ENCODE assay signal across 24 cellular contexts in the genomic region with DNA sequence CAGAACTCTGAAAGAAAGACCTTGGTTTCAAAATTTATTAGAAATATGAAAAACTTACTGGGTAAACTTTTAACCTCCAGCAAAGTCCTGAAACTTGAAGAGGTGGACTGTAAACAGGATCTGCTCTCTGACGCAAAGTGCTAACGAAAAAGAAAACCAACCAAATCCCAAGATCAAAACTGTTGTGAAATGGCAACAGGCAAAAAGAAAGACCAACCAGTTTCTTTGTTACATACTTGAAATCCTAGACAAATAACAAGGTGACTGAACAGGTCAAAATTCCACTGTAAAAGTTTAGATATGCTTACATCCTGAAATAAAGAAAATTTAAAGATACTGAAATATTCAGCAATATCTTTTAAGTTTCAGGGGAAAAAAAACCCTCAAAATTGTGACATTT. TPM values are rescaled to one million over a fixed set of nuclear protein-coding genes. Genes with fewer than 3 reads are reported as not detected.
A peak's percentile ranks its signal among the peaks of the same experiment; 100 is the strongest.
DNase-seq lines count a peak whose midpoint lies in the region; ATAC-seq, FAIRE-seq and TF ChIP-seq lines count a peak whose summit lies in the region.
"Had no signal": no experiment of that assay in that cellular context is flagged by ENCODE, and none has a peak within 500 bp of the region (broad histone marks: within the 10 kb centered on the region; RNA-seq: fewer than 3 reads in every experiment).

No MANE protein-coding gene starts in this region.

- H3K27me3 Mint-ChIP-seq in activated T-helper 17 cell treated with anti-CD3 and anti-CD28 coated beads, Interleukin-2, amount 50 U/mL, for 72 hours: no peaks in the 10 kb centered on the region
- H3K27me3 Mint-ChIP-seq: CD4-positive, alpha-beta T cell; CD8-positive, alpha-beta memory T cell had no signal

- H3K36me3 Mint-ChIP-seq in activated T-helper 17 cell treated with anti-CD3 and anti-CD28 coated beads, Interleukin-2, amount 50 U/mL, for 72 hours (ENCODE audit: low read depth): peaks cover 99% of the 10 kb centered on the region

- 91% methylated on average over 2 of the region's 2 CpGs for WGBS in A549 (ENCODE audit: missing lambda C conversion rate)

- H3K4me1 ChIP-seq in A549: no peaks in the 10 kb centered on the region; the same call in 2 of the 3 replicates
- H3K4me1 ChIP-seq: BE2C; BLaER1 treated with 17β-estradiol and CSF1 and Interleukin-3, amounts not matched to agents 10 nM and 100 nM; HAP-1 had no signal

- ATAC-seq in A549: no peak
- ATAC-seq in activated T-helper 17 cell treated with anti-CD3 and anti-CD28 coated beads, Interleukin-2, amount 50 U/mL, for 72 hours (replicated peaks): no peak
- ATAC-seq: GM23338 had no signal

- H3K9me3 ChIP-seq in A549: no peaks in the 10 kb centered on the region
- H3K9me3 ChIP-seq: BE2C, HAP-1 had no signal

- peak; percentile 96 for DNase-seq in SIG-M5 treated with dmso at 0.1 percent for 504 hours (lab: John Stamatoyannopoulos, UW; ENCODE audit: unreplicated experiment)
- DNase-seq in SIG-M5 (lab: John Stamatoyannopoulos, UW): no peak
- no peak for DNase-seq in A549 (ENCODE audit: low read depth in 1 of 2, low spot score in 1 of 2)
- no peak for DNase-seq in GM19239 (ENCODE audit: insufficient read length, low spot score)
- no peak for DNase-seq in NK-92 treated with Interleukin-12 subunit alpha and Interleukin-12 subunit beta, amount 100 ng/mL, for 24 hours (lab: John Stamatoyannopoulos, UW)
- DNase-seq in NCI-H82 treated with DMSO at 0.1 percent for 48 hours (lab: John Stamatoyannopoulos, UW; ENCODE audit: unreplicated experiment): no peak
- DNase-seq: ACHN; AML-193; BE2C; Calu3; CD4-positive, alpha-beta T cell; CD8-positive, alpha-beta memory T cell; DMS53; DMS79 treated with DMSO at 0.1 percent for 48 hours; GF-D8; HFFc6 had no signal

- H3K4me1 Mint-ChIP-seq in activated T-helper 17 cell treated with anti-CD3 and anti-CD28 coated beads, Interleukin-2, amount 50 U/mL, for 72 hours: no peaks in the 10 kb centered on the region
- H3K4me1 Mint-ChIP-seq: CD14-positive monocyte, GM23338 had no signal

- no peak overlapping the region for H3K4me3 ChIP-seq in A549
- H3K4me3 ChIP-seq: BLaER1 treated with 17β-estradiol and CSF1 and Interleukin-3, amounts not matched to agents 10 nM and 100 nM; GM23338; HAP-1 had no signal

- TF ChIP-seq POLR2A in A549 (IDR thresholded peaks at IDR 0.05; ENCODE audit: low read length): no peak

- H3K9me3 Mint-ChIP-seq in activated T-helper 17 cell treated with anti-CD3 and anti-CD28 coated beads, Interleukin-2, amount 50 U/mL, for 72 hours: no peaks in the 10 kb centered on the region
- H3K9me3 Mint-ChIP-seq: CD4-positive, alpha-beta T cell; CD8-positive, alpha-beta memory T cell; GM23338; HFFc6 had no signal

- peak overlapping the region; percentile 58 for H3K27ac Mint-ChIP-seq in activated T-helper 17 cell treated with anti-CD3 and anti-CD28 coated beads, Interleukin-2, amount 50 U/mL, for 72 hours
- H3K27ac Mint-ChIP-seq: CD4-positive, alpha-beta T cell; GM23338; HFFc6 had no signal

- H3K4me3 Mint-ChIP-seq in activated T-helper 17 cell treated with anti-CD3 and anti-CD28 coated beads, Interleukin-2, amount 50 U/mL, for 72 hours: no peak overlapping the region
- H3K4me3 Mint-ChIP-seq: CD14-positive monocyte; CD4-positive, alpha-beta T cell; CD8-positive, alpha-beta memory T cell; GM23338; HFFc6 had no signal

- CTCF ChIA-PET in A549 (lab: Yijun Ruan, JAX): no interaction called here

- TF ChIP-seq EP300 in A549 (IDR thresholded peaks at IDR 0.05): no peak

- peak; percentile 43 for FAIRE-seq in A549 (lab: Jason Lieb, UNC)
- FAIRE-seq in GM19239 (lab: Jason Lieb, UNC): peak; percentile 11
- FAIRE-seq: A204.1, GM12892 had no signal

- no peak for TF ChIP-seq RAD21 in A549 (conservative IDR thresholded peaks at IDR 0.05 in 1 of 2, IDR thresholded peaks at IDR 0.05 in 1 of 2)

- no peak for TF ChIP-seq CTCF in A549 (IDR thresholded peaks at IDR 0.05)

- POLR2A ChIA-PET in A549 (lab: Yijun Ruan, JAX): no interaction called here

- H3K4me2 ChIP-seq in A549: no peak overlapping the region
- H3K4me2 ChIP-seq: BLaER1 treated with 17β-estradiol and CSF1 and Interleukin-3, amounts not matched to agents 10 nM and 100 nM; GM23338 had no signal

- no peak overlapping the region for H3K27ac ChIP-seq in A549
- H3K27ac ChIP-seq: 22Rv1; BLaER1 treated with 17β-estradiol and CSF1 and Interleukin-3, amounts not matched to agents 10 nM and 100 nM had no signal

TF ChIP-seq in A549, 52 proteins besides CTCF, POLR2A, EP300 and RAD21:
- TF ChIP-seq CHD2 (IDR thresholded peaks at IDR 0.05; ENCODE audit: low read length, partially characterized antibody): no peak
- no peak for TF ChIP-seq SREBF2 (IDR thresholded peaks at IDR 0.05)
- TF ChIP-seq HOXB13 (CRISPR knock-in tag; IDR thresholded peaks at IDR 0.05; ENCODE audit: low read depth): no peak
- TF ChIP-seq NFE2L2 (conservative IDR thresholded peaks at IDR 0.05; ENCODE audit: low read length): no peak
- no peak for TF ChIP-seq CBX2 (IDR thresholded peaks at IDR 0.05; ENCODE audit: borderline replicate concordance, low read depth)

RNA-seq across cellular contexts. Expression of a gene that starts 44.2 kb away (rescaled TPM):
- polyA plus RNA-seq in A549 (2011; rRNA removed): 51.3 and 56.3 TPM in 2 replicates
- polyA plus RNA-seq in A549 (2012; cell fraction: cytosol; rRNA removed): 11.3 and 13.4 TPM in 2 replicates
- polyA plus RNA-seq in A549 (2012; cell fraction: nucleus; rRNA removed): 8.0 and 12.3 TPM in 2 replicates
- polyA plus RNA-seq in A549 (2017; fragmentation: RNase III; extraction: RNeasy Plus Mini Kit Qiagen cat#74134 plus additional on column Dnase treatment): 26.2 to 29.4 TPM (median 28.6 TPM) in 3 replicates
- polyA minus RNA-seq in A549 (2011; rRNA and poly(A)+ RNA removed): 81.7 and 105 TPM in 2 replicates
- total RNA-seq in activated T-helper 17 cell treated with anti-CD3 and anti-CD28 coated beads, Interleukin-2, amount 50 U/mL, for 72 hours: 10 to 100 TPM; 20.9 to 26.8 TPM
